1 cellular context compared by ENCODE assay signal in genomic region chr1:202692959-202693555, GRCh38.
A peak's percentile ranks its signal among the peaks of the same experiment; 100 is the strongest.
TF ChIP-seq lines count a peak whose summit lies in the region.

No MANE protein-coding gene starts in this region.

TF ChIP-seq in HepG2, 621 proteins besides CTCF, POLR2A, EP300 and RAD21 (continued from another document and continues in another):
- TF ChIP-seq FOXA1 (IDR thresholded peaks at IDR 0.05) (no peak), FOXA1 (CRISPR knock-in tag; IDR thresholded peaks at IDR 0.05) (no peak), JDP2 (CRISPR knock-in tag; IDR thresholded peaks at IDR 0.05; ENCODE audit: borderline replicate concordance) (no peak; the same call in 1 of the 2 replicates), TCF12 (IDR thresholded peaks at IDR 0.05) (no peak), TCF12 (CRISPR knock-in tag; IDR thresholded peaks at IDR 0.05) (no peak), GPBP1L1 (CRISPR knock-in tag; IDR thresholded peaks at IDR 0.05) (no peak), NFKB2 (CRISPR knock-in tag; IDR thresholded peaks at IDR 0.05; ENCODE audit: borderline replicate concordance) (no peak), FOXJ3 (CRISPR knock-in tag; IDR thresholded peaks at IDR 0.05; ENCODE audit: borderline replicate concordance) (no peak), ZNF484 (CRISPR knock-in tag; IDR thresholded peaks at IDR 0.05; ENCODE audit: borderline replicate concordance, low read depth) (no peak), ZBTB44 (CRISPR knock-in tag; IDR thresholded peaks at IDR 0.05) (peak; percentile 96), HMGA1 (CRISPR knock-in tag; conservative IDR thresholded peaks at IDR 0.05) (no peak), ZNF335 (CRISPR knock-in tag; IDR thresholded peaks at IDR 0.05) (peak; percentile 88), DR1 (CRISPR knock-in tag; IDR thresholded peaks at IDR 0.05) (no peak), CHD2 (IDR thresholded peaks at IDR 0.05; ENCODE audit: low read depth, low read length) (no peak), ZNF672 (CRISPR knock-in tag; IDR thresholded peaks at IDR 0.05) (no peak), TOPORS (CRISPR knock-in tag; IDR thresholded peaks at IDR 0.05) (0 out of 2 replicates have a peak, but pooled peaks have one; percentile 55), PRDM4 (CRISPR knock-in tag; IDR thresholded peaks at IDR 0.05; ENCODE audit: borderline replicate concordance) (0 out of 2 replicates have a peak, but pooled peaks have one; percentile 66), GFI1 (CRISPR knock-in tag; IDR thresholded peaks at IDR 0.05; ENCODE audit: borderline replicate concordance) (no peak), ATF4 (CRISPR knock-in tag; IDR thresholded peaks at IDR 0.05) (no peak), ZBTB1 (CRISPR knock-in tag; IDR thresholded peaks at IDR 0.05; ENCODE audit: borderline replicate concordance) (peak; percentile 81; the same call in 1 of the 2 replicates), SYNCRIP (IDR thresholded peaks at IDR 0.05; ENCODE audit: insufficient read depth, low read depth, low read length) (no peak)
- TF ChIP-seq, protein P1, sequence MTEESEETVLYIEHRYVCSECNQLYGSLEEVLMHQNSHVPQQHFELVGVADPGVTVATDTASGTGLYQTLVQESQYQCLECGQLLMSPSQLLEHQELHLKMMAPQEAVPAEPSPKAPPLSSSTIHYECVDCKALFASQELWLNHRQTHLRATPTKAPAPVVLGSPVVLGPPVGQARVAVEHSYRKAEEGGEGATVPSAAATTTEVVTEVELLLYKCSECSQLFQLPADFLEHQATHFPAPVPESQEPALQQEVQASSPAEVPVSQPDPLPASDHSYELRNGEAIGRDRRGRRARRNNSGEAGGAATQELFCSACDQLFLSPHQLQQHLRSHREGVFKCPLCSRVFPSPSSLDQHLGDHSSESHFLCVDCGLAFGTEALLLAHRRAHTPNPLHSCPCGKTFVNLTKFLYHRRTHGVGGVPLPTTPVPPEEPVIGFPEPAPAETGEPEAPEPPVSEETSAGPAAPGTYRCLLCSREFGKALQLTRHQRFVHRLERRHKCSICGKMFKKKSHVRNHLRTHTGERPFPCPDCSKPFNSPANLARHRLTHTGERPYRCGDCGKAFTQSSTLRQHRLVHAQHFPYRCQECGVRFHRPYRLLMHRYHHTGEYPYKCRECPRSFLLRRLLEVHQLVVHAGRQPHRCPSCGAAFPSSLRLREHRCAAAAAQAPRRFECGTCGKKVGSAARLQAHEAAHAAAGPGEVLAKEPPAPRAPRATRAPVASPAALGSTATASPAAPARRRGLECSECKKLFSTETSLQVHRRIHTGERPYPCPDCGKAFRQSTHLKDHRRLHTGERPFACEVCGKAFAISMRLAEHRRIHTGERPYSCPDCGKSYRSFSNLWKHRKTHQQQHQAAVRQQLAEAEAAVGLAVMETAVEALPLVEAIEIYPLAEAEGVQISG (CRISPR knock-in tag; IDR thresholded peaks at IDR 0.05) = peak; percentile 57; the same call in 1 of the 2 replicates
- TF ChIP-seq, protein P2, sequence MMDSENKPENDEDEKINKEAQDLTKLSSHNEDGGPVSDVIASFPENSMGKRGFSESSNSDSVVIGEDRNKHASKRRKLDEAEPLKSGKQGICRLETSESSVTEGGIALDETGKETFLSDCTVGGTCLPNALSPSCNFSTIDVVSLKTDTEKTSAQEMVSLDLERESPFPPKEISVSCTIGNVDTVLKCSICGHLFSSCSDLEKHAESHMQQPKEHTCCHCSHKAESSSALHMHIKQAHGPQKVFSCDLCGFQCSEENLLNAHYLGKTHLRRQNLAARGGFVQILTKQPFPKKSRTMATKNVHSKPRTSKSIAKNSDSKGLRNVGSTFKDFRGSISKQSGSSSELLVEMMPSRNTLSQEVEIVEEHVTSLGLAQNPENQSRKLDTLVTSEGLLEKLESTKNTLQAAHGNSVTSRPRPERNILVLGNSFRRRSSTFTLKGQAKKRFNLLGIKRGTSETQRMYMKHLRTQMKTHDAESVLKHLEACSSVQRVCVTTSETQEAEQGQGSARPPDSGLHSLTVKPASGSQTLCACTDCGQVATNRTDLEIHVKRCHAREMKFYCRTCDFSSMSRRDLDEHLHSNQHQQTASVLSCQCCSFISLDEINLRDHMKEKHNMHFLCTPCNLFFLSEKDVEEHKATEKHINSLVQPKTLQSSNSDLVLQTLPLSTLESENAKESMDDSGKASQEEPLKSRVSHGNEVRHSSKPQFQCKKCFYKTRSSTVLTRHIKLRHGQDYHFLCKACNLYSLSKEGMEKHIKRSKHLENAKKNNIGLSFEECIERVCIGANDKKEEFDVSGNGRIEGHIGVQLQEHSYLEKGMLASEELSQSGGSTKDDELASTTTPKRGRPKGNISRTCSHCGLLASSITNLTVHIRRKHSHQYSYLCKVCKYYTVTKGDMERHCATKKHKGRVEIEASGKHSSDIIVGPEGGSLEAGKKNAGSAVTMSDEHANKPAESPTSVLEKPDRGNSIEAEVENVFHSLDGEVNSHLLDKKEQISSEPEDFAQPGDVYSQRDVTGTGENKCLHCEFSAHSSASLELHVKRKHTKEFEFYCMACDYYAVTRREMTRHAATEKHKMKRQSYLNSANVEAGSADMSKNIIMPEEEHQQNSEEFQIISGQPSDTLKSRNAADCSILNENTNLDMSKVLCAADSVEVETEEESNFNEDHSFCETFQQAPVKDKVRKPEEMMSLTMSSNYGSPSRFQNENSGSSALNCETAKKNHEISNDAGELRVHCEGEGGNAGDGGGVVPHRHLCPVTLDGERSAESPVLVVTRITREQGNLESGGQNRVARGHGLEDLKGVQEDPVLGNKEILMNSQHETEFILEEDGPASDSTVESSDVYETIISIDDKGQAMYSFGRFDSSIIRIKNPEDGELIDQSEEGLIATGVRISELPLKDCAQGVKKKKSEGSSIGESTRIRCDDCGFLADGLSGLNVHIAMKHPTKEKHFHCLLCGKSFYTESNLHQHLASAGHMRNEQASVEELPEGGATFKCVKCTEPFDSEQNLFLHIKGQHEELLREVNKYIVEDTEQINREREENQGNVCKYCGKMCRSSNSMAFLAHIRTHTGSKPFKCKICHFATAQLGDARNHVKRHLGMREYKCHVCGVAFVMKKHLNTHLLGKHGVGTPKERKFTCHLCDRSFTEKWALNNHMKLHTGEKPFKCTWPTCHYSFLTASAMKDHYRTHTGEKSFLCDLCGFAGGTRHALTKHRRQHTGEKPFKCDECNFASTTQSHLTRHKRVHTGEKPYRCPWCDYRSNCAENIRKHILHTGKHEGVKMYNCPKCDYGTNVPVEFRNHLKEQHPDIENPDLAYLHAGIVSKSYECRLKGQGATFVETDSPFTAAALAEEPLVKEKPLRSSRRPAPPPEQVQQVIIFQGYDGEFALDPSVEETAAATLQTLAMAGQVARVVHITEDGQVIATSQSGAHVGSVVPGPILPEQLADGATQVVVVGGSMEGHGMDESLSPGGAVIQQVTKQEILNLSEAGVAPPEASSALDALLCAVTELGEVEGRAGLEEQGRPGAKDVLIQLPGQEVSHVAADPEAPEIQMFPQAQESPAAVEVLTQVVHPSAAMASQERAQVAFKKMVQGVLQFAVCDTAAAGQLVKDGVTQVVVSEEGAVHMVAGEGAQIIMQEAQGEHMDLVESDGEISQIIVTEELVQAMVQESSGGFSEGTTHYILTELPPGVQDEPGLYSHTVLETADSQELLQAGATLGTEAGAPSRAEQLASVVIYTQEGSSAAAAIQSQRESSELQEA (CRISPR knock-in tag; IDR thresholded peaks at IDR 0.05; ENCODE audit: not compliant biosample characterization) = no peak
- TF ChIP-seq, protein P3, sequence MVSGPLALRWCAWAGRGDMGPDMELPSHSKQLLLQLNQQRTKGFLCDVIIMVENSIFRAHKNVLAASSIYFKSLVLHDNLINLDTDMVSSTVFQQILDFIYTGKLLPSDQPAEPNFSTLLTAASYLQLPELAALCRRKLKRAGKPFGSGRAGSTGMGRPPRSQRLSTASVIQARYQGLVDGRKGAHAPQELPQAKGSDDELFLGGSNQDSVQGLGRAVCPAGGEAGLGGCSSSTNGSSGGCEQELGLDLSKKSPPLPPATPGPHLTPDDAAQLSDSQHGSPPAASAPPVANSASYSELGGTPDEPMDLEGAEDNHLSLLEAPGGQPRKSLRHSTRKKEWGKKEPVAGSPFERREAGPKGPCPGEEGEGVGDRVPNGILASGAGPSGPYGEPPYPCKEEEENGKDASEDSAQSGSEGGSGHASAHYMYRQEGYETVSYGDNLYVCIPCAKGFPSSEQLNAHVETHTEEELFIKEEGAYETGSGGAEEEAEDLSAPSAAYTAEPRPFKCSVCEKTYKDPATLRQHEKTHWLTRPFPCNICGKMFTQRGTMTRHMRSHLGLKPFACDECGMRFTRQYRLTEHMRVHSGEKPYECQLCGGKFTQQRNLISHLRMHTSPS (CRISPR knock-in tag; IDR thresholded peaks at IDR 0.05; ENCODE audit: low read depth) = no peak
- TF ChIP-seq, protein P4, sequence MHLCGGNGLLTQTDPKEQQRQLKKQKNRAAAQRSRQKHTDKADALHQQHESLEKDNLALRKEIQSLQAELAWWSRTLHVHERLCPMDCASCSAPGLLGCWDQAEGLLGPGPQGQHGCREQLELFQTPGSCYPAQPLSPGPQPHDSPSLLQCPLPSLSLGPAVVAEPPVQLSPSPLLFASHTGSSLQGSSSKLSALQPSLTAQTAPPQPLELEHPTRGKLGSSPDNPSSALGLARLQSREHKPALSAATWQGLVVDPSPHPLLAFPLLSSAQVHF (CRISPR knock-in tag; IDR thresholded peaks at IDR 0.05) = no peak
- TF ChIP-seq, protein P5, sequence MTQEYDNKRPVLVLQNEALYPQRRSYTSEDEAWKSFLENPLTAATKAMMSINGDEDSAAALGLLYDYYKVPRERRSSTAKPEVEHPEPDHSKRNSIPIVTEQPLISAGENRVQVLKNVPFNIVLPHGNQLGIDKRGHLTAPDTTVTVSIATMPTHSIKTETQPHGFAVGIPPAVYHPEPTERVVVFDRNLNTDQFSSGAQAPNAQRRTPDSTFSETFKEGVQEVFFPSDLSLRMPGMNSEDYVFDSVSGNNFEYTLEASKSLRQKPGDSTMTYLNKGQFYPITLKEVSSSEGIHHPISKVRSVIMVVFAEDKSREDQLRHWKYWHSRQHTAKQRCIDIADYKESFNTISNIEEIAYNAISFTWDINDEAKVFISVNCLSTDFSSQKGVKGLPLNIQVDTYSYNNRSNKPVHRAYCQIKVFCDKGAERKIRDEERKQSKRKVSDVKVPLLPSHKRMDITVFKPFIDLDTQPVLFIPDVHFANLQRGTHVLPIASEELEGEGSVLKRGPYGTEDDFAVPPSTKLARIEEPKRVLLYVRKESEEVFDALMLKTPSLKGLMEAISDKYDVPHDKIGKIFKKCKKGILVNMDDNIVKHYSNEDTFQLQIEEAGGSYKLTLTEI (CRISPR knock-in tag; conservative IDR thresholded peaks at IDR 0.05) = no peak
- TF ChIP-seq, protein P6, sequence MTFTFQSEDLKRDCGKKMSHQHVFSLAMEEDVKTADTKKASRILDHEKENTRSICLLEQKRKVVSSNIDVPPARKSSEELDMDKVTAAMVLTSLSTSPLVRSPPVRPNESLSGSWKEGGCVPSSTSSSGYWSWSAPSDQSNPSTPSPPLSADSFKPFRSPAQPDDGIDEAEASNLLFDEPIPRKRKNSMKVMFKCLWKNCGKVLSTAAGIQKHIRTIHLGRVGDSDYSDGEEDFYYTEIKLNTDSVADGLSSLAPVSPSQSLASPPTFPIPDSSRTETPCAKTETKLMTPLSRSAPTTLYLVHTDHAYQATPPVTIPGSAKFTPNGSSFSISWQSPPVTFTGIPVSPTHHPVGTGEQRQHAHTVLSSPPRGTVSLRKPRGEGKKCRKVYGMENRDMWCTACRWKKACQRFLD (CRISPR knock-in tag; IDR thresholded peaks at IDR 0.05; ENCODE audit: borderline replicate concordance) = no peak
